1 cellular context compared by ENCODE assay signal in the genomic region with DNA sequence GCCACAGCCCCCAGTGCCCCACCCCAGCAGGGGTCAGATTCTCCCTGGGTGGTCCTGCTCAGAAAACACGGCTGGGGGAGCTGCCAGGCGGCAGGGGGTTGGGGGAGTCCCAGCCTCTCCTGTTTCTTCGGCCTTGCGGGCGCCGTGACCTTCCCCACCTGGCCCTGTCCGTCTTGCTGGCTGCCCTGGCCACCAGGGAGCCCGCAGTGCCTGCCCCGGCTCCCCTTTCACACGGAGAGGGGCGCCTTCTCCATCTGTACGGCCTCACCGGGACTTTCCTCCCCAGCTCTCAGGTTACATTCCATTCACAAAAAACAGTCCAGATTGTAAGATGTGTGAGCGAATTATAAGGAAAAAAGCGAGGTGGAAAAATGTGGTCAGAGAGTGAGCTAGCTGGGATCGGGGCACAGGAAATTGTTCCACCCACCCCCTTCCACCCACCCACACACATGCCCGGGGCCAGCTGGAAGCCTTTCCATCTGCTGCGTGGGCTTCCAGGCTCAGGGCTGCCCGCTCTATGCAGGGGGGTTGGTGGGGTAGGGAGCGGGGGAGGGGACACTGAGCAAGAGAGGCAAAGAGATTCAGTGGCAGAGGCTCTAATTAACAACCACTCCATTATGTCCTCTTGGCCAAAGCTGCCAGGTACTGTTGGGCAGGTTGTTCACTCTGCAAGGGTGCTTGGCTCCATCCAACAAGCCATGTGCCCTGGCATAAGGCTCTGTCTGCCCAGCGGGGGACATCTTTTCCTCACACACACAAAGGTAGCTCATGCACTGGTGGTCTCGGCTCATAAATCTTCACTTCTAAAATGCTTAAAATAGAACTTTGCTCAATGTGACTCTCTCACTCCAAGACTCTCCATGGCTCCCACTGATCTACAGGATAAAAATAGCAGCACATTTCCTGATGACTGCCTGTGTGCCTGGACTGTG.
A peak's percentile ranks its signal among the peaks of the same experiment; 100 is the strongest.
TF ChIP-seq lines count a peak whose summit lies in the region.

No MANE protein-coding gene starts in this region.

TF ChIP-seq in K562, 482 proteins besides CTCF, POLR2A, EP300 and RAD21 (continued from another document and continues in another):
- TF ChIP-seq, protein P1, sequence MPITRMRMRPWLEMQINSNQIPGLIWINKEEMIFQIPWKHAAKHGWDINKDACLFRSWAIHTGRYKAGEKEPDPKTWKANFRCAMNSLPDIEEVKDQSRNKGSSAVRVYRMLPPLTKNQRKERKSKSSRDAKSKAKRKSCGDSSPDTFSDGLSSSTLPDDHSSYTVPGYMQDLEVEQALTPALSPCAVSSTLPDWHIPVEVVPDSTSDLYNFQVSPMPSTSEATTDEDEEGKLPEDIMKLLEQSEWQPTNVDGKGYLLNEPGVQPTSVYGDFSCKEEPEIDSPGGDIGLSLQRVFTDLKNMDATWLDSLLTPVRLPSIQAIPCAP (CRISPR knock-in tag; IDR thresholded peaks at IDR 0.05; ENCODE audit: borderline replicate concordance), result no peak
- TF ChIP-seq, protein P2, sequence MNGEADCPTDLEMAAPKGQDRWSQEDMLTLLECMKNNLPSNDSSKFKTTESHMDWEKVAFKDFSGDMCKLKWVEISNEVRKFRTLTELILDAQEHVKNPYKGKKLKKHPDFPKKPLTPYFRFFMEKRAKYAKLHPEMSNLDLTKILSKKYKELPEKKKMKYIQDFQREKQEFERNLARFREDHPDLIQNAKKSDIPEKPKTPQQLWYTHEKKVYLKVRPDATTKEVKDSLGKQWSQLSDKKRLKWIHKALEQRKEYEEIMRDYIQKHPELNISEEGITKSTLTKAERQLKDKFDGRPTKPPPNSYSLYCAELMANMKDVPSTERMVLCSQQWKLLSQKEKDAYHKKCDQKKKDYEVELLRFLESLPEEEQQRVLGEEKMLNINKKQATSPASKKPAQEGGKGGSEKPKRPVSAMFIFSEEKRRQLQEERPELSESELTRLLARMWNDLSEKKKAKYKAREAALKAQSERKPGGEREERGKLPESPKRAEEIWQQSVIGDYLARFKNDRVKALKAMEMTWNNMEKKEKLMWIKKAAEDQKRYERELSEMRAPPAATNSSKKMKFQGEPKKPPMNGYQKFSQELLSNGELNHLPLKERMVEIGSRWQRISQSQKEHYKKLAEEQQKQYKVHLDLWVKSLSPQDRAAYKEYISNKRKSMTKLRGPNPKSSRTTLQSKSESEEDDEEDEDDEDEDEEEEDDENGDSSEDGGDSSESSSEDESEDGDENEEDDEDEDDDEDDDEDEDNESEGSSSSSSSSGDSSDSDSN (IDR thresholded peaks at IDR 0.05; ENCODE audit: borderline replicate concordance in 1 of 2, low read depth in 2 of 2, low read length in 2 of 2), result no peak
- TF ChIP-seq, protein P3, sequence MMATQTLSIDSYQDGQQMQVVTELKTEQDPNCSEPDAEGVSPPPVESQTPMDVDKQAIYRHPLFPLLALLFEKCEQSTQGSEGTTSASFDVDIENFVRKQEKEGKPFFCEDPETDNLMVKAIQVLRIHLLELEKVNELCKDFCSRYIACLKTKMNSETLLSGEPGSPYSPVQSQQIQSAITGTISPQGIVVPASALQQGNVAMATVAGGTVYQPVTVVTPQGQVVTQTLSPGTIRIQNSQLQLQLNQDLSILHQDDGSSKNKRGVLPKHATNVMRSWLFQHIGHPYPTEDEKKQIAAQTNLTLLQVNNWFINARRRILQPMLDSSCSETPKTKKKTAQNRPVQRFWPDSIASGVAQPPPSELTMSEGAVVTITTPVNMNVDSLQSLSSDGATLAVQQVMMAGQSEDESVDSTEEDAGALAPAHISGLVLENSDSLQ (IDR thresholded peaks at IDR 0.05), result no peak
- TF ChIP-seq NFIX (CRISPR knock-in tag; IDR thresholded peaks at IDR 0.05; ENCODE audit: low read depth) (no peak), RBM25 (IDR thresholded peaks at IDR 0.05; ENCODE audit: low read depth, low read length, severe bottlenecking) (peak; percentile 80), MEF2D (tag; conservative IDR thresholded peaks at IDR 0.05; ENCODE audit: low read depth) (no peak), SETDB1 (IDR thresholded peaks at IDR 0.05; ENCODE audit: low read length) (no peak), EGR1 (conservative IDR thresholded peaks at IDR 0.05) (peak; percentile 90), BRCA1 (IDR thresholded peaks at IDR 0.05) (no peak), BRCA1 (CRISPR knock-in tag; IDR thresholded peaks at IDR 0.05) (no peak), ZNF175 (CRISPR knock-in tag; IDR thresholded peaks at IDR 0.05; ENCODE audit: low read depth) (no peak), SRSF3 (IDR thresholded peaks at IDR 0.05; ENCODE audit: insufficient read depth, low read length) (no peak), ZNF707 (CRISPR knock-in tag; conservative IDR thresholded peaks at IDR 0.05) (no peak), CCAR2 (IDR thresholded peaks at IDR 0.05; ENCODE audit: low read depth, low read length) (no peak), EP400 (IDR thresholded peaks at IDR 0.05) (no peak), ZC3H4 (CRISPR knock-in tag; IDR thresholded peaks at IDR 0.05; ENCODE audit: borderline replicate concordance) (no peak), ARNT (IDR thresholded peaks at IDR 0.05) (no peak), ZNF347 (CRISPR knock-in tag; IDR thresholded peaks at IDR 0.05; ENCODE audit: low read depth) (no peak), HNRNPL (IDR thresholded peaks at IDR 0.05; ENCODE audit: low read depth, low read length) (no peak), FOXK1 (CRISPR knock-in tag; IDR thresholded peaks at IDR 0.05; ENCODE audit: borderline replicate concordance) (no peak), SMAD4 (CRISPR knock-in tag; conservative IDR thresholded peaks at IDR 0.05) (no peak), ZNF766 (CRISPR knock-in tag; conservative IDR thresholded peaks at IDR 0.05) (no peak), YY1 (IDR thresholded peaks at IDR 0.05; ENCODE audit: borderline replicate concordance in 1 of 3, control insufficient read depth in 1 of 3, extremely low read depth in 1 of 3, insufficient read depth in 3 of 3, insufficient read length in 1 of 3, insufficient replicate concordance in 2 of 3, low read depth in 1 of 3, low read length in 2 of 3) (no peak), SIN3B (IDR thresholded peaks at IDR 0.05; ENCODE audit: low read depth) (no peak), KDM1A (IDR thresholded peaks at IDR 0.05) (peak in 1 of 2 experiments; percentile 33; a peak in 1 of 4 replicates), ZSCAN32 (CRISPR knock-in tag; IDR thresholded peaks at IDR 0.05) (no peak), NR2C2 (CRISPR knock-in tag; IDR thresholded peaks at IDR 0.05) (no peak), NR2C2 (tag; IDR thresholded peaks at IDR 0.05) (no peak), ZNF197 (CRISPR knock-in tag; IDR thresholded peaks at IDR 0.05; ENCODE audit: low read depth) (no peak), TRIM24 (IDR thresholded peaks at IDR 0.05) (no peak), ZFP36 (IDR thresholded peaks at IDR 0.05; ENCODE audit: low read depth, low read length, partially characterized antibody) (peak; percentile 63), XRCC4 (IDR thresholded peaks at IDR 0.05; ENCODE audit: extremely low read depth, insufficient read depth, insufficient read length) (no peak)
- TF ChIP-seq, protein P4, sequence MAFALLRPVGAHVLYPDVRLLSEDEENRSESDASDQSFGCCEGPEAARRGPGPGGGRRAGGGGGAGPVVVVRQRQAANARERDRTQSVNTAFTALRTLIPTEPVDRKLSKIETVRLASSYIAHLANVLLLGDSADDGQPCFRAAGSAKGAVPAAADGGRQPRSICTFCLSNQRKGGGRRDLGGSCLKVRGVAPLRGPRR (CRISPR knock-in tag; IDR thresholded peaks at IDR 0.05), result no peak
- TF ChIP-seq, protein P5, sequence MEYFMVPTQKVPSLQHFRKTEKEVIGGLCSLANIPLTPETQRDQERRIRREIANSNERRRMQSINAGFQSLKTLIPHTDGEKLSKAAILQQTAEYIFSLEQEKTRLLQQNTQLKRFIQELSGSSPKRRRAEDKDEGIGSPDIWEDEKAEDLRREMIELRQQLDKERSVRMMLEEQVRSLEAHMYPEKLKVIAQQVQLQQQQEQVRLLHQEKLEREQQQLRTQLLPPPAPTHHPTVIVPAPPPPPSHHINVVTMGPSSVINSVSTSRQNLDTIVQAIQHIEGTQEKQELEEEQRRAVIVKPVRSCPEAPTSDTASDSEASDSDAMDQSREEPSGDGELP (CRISPR knock-in tag; IDR thresholded peaks at IDR 0.05; ENCODE audit: borderline replicate concordance), result 0 out of 2 replicates have a peak, but pooled peaks have one; percentile 14
- TF ChIP-seq, protein P6, sequence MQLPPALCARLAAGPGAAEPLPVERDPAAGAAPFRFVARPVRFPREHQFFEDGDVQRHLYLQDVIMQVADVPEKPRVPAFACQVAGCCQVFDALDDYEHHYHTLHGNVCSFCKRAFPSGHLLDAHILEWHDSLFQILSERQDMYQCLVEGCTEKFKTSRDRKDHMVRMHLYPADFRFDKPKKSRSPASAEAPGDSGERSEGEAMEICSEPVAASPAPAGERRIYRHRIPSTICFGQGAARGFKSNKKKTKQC (CRISPR knock-in tag; IDR thresholded peaks at IDR 0.05), result no peak
- TF ChIP-seq, protein P7, sequence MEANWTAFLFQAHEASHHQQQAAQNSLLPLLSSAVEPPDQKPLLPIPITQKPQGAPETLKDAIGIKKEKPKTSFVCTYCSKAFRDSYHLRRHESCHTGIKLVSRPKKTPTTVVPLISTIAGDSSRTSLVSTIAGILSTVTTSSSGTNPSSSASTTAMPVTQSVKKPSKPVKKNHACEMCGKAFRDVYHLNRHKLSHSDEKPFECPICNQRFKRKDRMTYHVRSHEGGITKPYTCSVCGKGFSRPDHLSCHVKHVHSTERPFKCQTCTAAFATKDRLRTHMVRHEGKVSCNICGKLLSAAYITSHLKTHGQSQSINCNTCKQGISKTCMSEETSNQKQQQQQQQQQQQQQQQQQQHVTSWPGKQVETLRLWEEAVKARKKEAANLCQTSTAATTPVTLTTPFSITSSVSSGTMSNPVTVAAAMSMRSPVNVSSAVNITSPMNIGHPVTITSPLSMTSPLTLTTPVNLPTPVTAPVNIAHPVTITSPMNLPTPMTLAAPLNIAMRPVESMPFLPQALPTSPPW (CRISPR knock-in tag; IDR thresholded peaks at IDR 0.05), result peak; percentile 51
- TF ChIP-seq, protein P8, sequence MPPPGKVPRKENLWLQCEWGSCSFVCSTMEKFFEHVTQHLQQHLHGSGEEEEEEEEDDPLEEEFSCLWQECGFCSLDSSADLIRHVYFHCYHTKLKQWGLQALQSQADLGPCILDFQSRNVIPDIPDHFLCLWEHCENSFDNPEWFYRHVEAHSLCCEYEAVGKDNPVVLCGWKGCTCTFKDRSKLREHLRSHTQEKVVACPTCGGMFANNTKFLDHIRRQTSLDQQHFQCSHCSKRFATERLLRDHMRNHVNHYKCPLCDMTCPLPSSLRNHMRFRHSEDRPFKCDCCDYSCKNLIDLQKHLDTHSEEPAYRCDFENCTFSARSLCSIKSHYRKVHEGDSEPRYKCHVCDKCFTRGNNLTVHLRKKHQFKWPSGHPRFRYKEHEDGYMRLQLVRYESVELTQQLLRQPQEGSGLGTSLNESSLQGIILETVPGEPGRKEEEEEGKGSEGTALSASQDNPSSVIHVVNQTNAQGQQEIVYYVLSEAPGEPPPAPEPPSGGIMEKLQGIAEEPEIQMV (tag; conservative IDR thresholded peaks at IDR 0.05; ENCODE audit: low read depth), result no peak
- TF ChIP-seq, protein P9, sequence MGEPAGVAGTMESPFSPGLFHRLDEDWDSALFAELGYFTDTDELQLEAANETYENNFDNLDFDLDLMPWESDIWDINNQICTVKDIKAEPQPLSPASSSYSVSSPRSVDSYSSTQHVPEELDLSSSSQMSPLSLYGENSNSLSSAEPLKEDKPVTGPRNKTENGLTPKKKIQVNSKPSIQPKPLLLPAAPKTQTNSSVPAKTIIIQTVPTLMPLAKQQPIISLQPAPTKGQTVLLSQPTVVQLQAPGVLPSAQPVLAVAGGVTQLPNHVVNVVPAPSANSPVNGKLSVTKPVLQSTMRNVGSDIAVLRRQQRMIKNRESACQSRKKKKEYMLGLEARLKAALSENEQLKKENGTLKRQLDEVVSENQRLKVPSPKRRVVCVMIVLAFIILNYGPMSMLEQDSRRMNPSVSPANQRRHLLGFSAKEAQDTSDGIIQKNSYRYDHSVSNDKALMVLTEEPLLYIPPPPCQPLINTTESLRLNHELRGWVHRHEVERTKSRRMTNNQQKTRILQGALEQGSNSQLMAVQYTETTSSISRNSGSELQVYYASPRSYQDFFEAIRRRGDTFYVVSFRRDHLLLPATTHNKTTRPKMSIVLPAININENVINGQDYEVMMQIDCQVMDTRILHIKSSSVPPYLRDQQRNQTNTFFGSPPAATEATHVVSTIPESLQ (CRISPR knock-in tag; IDR thresholded peaks at IDR 0.05), result no peak
- TF ChIP-seq, protein P10, sequence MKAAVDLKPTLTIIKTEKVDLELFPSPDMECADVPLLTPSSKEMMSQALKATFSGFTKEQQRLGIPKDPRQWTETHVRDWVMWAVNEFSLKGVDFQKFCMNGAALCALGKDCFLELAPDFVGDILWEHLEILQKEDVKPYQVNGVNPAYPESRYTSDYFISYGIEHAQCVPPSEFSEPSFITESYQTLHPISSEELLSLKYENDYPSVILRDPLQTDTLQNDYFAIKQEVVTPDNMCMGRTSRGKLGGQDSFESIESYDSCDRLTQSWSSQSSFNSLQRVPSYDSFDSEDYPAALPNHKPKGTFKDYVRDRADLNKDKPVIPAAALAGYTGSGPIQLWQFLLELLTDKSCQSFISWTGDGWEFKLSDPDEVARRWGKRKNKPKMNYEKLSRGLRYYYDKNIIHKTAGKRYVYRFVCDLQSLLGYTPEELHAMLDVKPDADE (conservative IDR thresholded peaks at IDR 0.05; ENCODE audit: control insufficient read depth, low read depth, low read length), result no peak
- TF ChIP-seq, protein P11, sequence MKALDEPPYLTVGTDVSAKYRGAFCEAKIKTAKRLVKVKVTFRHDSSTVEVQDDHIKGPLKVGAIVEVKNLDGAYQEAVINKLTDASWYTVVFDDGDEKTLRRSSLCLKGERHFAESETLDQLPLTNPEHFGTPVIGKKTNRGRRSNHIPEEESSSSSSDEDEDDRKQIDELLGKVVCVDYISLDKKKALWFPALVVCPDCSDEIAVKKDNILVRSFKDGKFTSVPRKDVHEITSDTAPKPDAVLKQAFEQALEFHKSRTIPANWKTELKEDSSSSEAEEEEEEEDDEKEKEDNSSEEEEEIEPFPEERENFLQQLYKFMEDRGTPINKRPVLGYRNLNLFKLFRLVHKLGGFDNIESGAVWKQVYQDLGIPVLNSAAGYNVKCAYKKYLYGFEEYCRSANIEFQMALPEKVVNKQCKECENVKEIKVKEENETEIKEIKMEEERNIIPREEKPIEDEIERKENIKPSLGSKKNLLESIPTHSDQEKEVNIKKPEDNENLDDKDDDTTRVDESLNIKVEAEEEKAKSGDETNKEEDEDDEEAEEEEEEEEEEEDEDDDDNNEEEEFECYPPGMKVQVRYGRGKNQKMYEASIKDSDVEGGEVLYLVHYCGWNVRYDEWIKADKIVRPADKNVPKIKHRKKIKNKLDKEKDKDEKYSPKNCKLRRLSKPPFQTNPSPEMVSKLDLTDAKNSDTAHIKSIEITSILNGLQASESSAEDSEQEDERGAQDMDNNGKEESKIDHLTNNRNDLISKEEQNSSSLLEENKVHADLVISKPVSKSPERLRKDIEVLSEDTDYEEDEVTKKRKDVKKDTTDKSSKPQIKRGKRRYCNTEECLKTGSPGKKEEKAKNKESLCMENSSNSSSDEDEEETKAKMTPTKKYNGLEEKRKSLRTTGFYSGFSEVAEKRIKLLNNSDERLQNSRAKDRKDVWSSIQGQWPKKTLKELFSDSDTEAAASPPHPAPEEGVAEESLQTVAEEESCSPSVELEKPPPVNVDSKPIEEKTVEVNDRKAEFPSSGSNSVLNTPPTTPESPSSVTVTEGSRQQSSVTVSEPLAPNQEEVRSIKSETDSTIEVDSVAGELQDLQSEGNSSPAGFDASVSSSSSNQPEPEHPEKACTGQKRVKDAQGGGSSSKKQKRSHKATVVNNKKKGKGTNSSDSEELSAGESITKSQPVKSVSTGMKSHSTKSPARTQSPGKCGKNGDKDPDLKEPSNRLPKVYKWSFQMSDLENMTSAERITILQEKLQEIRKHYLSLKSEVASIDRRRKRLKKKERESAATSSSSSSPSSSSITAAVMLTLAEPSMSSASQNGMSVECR (CRISPR knock-in tag; IDR thresholded peaks at IDR 0.05), result no peak
